In the genomic region with DNA sequence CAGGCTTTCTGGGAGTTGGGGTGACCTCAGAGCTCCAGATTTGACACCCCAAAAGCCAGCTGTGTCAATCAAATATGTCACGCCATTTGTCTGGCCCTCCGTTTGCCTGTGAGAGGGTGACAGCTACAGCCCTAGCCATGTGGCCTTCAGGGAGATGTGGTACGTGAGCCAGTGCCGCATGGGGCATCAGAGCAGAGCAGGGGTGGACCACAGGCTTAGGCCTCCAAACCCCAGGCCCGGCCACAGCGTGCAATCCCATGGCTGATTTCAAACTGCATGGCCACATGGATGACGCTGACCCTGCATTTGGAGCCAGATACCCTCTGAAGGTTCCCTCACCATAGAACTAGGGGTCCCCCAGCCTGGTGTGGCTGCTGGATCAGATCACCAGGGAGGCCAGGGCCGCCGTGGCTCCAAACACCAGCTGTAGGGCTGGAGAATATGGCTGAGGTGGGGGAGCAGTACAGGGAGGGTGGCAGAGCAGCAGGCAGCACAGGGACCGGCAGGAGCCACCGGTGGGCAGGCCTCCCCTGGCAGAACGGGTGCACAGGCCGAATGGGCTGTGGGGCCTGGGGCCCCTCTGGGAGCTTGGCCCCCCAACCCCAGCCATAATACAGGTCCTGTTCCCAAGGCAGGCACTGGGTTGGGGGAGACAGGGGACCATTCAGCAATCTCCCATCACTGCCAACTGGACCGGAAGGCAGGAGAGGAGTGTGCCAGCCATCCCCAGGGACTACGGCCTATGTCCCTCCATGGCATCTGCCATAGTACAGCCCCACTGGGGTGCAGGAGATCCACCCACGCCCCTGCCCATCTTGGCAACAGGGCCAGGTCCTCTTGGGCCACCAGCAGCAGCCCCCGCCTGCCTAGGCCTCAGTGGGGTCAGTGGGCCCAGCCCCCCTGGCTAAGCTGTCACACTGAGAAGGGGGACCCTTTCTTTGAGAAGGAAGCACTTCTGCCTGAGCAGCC, we compare ENCODE assay signal across 2 cellular contexts.
TF ChIP-seq lines count a peak whose summit lies in the region.

No MANE protein-coding gene starts in this region.

TF ChIP-seq in IMR-90, 13 proteins besides CTCF, POLR2A, EP300 and RAD21:
- TF ChIP-seq CEBPB (IDR thresholded peaks at IDR 0.05; ENCODE audit: low read depth, low read length) (no peak), FOS (IDR thresholded peaks at IDR 0.05; ENCODE audit: low read depth, low read length) (no peak), MAFK (IDR thresholded peaks at IDR 0.05; ENCODE audit: low read depth, low read length) (no peak), CHD1 (IDR thresholded peaks at IDR 0.05; ENCODE audit: low read depth, low read length) (no peak), SMC3 (IDR thresholded peaks at IDR 0.05; ENCODE audit: low read depth, low read length) (no peak), RCOR1 (IDR thresholded peaks at IDR 0.05; ENCODE audit: insufficient replicate concordance, low read length) (no peak), NFE2L2 (IDR thresholded peaks at IDR 0.05; ENCODE audit: low read depth, low read length) (no peak), RFX5 (IDR thresholded peaks at IDR 0.05; ENCODE audit: low read depth, low read length) (no peak)
- TF ChIP-seq, protein P1, sequence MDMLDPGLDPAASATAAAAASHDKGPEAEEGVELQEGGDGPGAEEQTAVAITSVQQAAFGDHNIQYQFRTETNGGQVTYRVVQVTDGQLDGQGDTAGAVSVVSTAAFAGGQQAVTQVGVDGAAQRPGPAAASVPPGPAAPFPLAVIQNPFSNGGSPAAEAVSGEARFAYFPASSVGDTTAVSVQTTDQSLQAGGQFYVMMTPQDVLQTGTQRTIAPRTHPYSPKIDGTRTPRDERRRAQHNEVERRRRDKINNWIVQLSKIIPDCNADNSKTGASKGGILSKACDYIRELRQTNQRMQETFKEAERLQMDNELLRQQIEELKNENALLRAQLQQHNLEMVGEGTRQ (IDR thresholded peaks at IDR 0.05; ENCODE audit: low read depth, low read length), result no peak
- TF ChIP-seq, protein P2, sequence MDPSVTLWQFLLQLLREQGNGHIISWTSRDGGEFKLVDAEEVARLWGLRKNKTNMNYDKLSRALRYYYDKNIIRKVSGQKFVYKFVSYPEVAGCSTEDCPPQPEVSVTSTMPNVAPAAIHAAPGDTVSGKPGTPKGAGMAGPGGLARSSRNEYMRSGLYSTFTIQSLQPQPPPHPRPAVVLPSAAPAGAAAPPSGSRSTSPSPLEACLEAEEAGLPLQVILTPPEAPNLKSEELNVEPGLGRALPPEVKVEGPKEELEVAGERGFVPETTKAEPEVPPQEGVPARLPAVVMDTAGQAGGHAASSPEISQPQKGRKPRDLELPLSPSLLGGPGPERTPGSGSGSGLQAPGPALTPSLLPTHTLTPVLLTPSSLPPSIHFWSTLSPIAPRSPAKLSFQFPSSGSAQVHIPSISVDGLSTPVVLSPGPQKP (IDR thresholded peaks at IDR 0.05; ENCODE audit: borderline replicate concordance, low read depth, low read length), result no peak

TF ChIP-seq in GM12878, 131 proteins besides CTCF, POLR2A, EP300 and RAD21:
- TF ChIP-seq, protein P3, sequence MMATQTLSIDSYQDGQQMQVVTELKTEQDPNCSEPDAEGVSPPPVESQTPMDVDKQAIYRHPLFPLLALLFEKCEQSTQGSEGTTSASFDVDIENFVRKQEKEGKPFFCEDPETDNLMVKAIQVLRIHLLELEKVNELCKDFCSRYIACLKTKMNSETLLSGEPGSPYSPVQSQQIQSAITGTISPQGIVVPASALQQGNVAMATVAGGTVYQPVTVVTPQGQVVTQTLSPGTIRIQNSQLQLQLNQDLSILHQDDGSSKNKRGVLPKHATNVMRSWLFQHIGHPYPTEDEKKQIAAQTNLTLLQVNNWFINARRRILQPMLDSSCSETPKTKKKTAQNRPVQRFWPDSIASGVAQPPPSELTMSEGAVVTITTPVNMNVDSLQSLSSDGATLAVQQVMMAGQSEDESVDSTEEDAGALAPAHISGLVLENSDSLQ (IDR thresholded peaks at IDR 0.05), result peak; percentile 85
- no peak for TF ChIP-seq SPI1 (IDR thresholded peaks at IDR 0.05; ENCODE audit: borderline replicate concordance, insufficient read depth, low read depth, low read length)
